ENCODE assay signal across 1 cellular context in the genomic region with DNA sequence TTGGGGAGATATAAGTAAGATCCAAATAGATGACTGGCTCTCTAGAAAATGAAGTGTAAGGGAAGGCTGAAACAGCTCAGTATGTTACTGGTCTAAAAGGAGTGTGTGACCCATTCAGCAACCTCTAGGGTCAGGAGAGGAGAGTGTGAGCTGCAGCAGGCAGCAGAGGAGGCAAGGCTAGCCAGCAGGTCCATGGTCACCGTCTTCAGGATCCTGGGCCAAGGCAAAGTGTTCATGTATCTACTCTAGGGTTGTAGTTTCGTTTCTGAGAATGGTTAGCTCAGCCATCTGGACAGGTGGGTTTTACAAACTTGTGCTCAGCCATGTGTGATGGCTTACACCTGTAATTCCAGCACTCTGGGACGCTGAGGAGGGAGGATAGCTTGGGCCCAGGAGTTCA.
TF ChIP-seq lines count a peak whose summit lies in the region.

No MANE protein-coding gene starts in this region.

TF ChIP-seq in H1, 55 proteins besides CTCF, POLR2A, EP300 and RAD21:
- TF ChIP-seq, protein P1, sequence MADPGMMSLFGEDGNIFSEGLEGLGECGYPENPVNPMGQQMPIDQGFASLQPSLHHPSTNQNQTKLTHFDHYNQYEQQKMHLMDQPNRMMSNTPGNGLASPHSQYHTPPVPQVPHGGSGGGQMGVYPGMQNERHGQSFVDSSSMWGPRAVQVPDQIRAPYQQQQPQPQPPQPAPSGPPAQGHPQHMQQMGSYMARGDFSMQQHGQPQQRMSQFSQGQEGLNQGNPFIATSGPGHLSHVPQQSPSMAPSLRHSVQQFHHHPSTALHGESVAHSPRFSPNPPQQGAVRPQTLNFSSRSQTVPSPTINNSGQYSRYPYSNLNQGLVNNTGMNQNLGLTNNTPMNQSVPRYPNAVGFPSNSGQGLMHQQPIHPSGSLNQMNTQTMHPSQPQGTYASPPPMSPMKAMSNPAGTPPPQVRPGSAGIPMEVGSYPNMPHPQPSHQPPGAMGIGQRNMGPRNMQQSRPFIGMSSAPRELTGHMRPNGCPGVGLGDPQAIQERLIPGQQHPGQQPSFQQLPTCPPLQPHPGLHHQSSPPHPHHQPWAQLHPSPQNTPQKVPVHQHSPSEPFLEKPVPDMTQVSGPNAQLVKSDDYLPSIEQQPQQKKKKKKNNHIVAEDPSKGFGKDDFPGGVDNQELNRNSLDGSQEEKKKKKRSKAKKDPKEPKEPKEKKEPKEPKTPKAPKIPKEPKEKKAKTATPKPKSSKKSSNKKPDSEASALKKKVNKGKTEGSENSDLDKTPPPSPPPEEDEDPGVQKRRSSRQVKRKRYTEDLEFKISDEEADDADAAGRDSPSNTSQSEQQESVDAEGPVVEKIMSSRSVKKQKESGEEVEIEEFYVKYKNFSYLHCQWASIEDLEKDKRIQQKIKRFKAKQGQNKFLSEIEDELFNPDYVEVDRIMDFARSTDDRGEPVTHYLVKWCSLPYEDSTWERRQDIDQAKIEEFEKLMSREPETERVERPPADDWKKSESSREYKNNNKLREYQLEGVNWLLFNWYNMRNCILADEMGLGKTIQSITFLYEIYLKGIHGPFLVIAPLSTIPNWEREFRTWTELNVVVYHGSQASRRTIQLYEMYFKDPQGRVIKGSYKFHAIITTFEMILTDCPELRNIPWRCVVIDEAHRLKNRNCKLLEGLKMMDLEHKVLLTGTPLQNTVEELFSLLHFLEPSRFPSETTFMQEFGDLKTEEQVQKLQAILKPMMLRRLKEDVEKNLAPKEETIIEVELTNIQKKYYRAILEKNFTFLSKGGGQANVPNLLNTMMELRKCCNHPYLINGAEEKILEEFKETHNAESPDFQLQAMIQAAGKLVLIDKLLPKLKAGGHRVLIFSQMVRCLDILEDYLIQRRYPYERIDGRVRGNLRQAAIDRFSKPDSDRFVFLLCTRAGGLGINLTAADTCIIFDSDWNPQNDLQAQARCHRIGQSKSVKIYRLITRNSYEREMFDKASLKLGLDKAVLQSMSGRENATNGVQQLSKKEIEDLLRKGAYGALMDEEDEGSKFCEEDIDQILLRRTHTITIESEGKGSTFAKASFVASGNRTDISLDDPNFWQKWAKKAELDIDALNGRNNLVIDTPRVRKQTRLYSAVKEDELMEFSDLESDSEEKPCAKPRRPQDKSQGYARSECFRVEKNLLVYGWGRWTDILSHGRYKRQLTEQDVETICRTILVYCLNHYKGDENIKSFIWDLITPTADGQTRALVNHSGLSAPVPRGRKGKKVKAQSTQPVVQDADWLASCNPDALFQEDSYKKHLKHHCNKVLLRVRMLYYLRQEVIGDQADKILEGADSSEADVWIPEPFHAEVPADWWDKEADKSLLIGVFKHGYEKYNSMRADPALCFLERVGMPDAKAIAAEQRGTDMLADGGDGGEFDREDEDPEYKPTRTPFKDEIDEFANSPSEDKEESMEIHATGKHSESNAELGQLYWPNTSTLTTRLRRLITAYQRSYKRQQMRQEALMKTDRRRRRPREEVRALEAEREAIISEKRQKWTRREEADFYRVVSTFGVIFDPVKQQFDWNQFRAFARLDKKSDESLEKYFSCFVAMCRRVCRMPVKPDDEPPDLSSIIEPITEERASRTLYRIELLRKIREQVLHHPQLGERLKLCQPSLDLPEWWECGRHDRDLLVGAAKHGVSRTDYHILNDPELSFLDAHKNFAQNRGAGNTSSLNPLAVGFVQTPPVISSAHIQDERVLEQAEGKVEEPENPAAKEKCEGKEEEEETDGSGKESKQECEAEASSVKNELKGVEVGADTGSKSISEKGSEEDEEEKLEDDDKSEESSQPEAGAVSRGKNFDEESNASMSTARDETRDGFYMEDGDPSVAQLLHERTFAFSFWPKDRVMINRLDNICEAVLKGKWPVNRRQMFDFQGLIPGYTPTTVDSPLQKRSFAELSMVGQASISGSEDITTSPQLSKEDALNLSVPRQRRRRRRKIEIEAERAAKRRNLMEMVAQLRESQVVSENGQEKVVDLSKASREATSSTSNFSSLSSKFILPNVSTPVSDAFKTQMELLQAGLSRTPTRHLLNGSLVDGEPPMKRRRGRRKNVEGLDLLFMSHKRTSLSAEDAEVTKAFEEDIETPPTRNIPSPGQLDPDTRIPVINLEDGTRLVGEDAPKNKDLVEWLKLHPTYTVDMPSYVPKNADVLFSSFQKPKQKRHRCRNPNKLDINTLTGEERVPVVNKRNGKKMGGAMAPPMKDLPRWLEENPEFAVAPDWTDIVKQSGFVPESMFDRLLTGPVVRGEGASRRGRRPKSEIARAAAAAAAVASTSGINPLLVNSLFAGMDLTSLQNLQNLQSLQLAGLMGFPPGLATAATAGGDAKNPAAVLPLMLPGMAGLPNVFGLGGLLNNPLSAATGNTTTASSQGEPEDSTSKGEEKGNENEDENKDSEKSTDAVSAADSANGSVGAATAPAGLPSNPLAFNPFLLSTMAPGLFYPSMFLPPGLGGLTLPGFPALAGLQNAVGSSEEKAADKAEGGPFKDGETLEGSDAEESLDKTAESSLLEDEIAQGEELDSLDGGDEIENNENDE (IDR thresholded peaks at IDR 0.05; ENCODE audit: insufficient replicate concordance, low read length): no peak
- TF ChIP-seq KDM5A (IDR thresholded peaks at IDR 0.05; ENCODE audit: low read length): no peak
- TF ChIP-seq ZNF274 (IDR thresholded peaks at IDR 0.05; ENCODE audit: borderline replicate concordance, extremely low read depth, low read length): no peak
- TF ChIP-seq RNF2 (IDR thresholded peaks at IDR 0.05; ENCODE audit: borderline replicate concordance, low read depth, low read length, missing control alignments, poor library complexity, severe bottlenecking): no peak
- TF ChIP-seq BRCA1 (IDR thresholded peaks at IDR 0.05; ENCODE audit: low read depth, low read length): no peak
